In genomic region chr16:85645021-85645589, GRCh38 we compare ENCODE assay signal across 25 cellular contexts. TPM values are rescaled to one million over a fixed set of nuclear protein-coding genes. Genes with fewer than 3 reads are reported as not detected.
DNase-seq lines count a peak whose midpoint lies in the region; ATAC-seq and TF ChIP-seq lines count a peak whose summit lies in the region.
"Had no signal": no experiment of that assay in that cellular context is flagged by ENCODE, and none has a peak within 500 bp of the region (broad histone marks: within the 10 kb centered on the region; RNA-seq: fewer than 3 reads in every experiment).

No MANE protein-coding gene starts in this region.

- H3K27me3 ChIP-seq in esophagus (ENCODE audit: control insufficient read depth in 1 of 2, insufficient read depth in 2 of 2, low read length in 2 of 2) (no peaks in the 10 kb centered on the region), transverse colon (no peaks in the 10 kb centered on the region)
- H3K27me3 ChIP-seq: body of pancreas, gastrocnemius medialis had no signal

- 51 to 55% methylated on average over 17 to 19 of the region's 19 CpGs for WGBS in esophagus, 2 donors
- WGBS in transverse colon (ENCODE audit: low coverage in 1 of 2), 2 donors: 64% methylated on average over 19 of the region's 19 CpGs; no CpG with 5 or more reads in 1 of the 2 donors

- no peaks in the 10 kb centered on the region for H3K27me3 Mint-ChIP-seq in activated naive CD8-positive, alpha-beta T cell treated with anti-CD3 and anti-CD28 coated beads for 36 hours
- H3K27me3 Mint-ChIP-seq in activated naive CD8-positive, alpha-beta T cell treated with anti-CD3 and anti-CD28 coated beads, Interleukin-2, amount 50 U/mL, for 24 hours: no peaks in the 10 kb centered on the region
- H3K27me3 Mint-ChIP-seq: activated CD4-positive, alpha-beta T cell treated with anti-CD3 and anti-CD28 coated beads, Interleukin-2, amount 10 ng/mL, durations not matched to agents 7 days and 5 days; activated naive CD8-positive, alpha-beta T cell treated with anti-CD3 and anti-CD28 coated beads, Interleukin-2, amount 10 ng/mL, durations not matched to agents 7 days and 5 days had no signal

- no peaks in the 10 kb centered on the region for H3K9me3 ChIP-seq in esophagus (ENCODE audit: control insufficient read depth in 2 of 2, insufficient read depth in 1 of 2, low read depth in 1 of 2, low read length in 1 of 2)
- H3K9me3 ChIP-seq in transverse colon: no peaks in the 10 kb centered on the region
- H3K9me3 ChIP-seq: body of pancreas, gastrocnemius medialis had no signal

- H3K4me1 Mint-ChIP-seq in activated naive CD8-positive, alpha-beta T cell treated with anti-CD3 and anti-CD28 coated beads for 36 hours: peaks cover 16% of the 10 kb centered on the region
- peaks cover 12% of the 10 kb centered on the region for H3K4me1 Mint-ChIP-seq in activated naive CD8-positive, alpha-beta T cell treated with anti-CD3 and anti-CD28 coated beads, Interleukin-2, amount 50 U/mL, for 24 hours

- peak overlapping the region; percentile 56 for H3K27ac Mint-ChIP-seq in activated naive CD8-positive, alpha-beta T cell treated with anti-CD3 and anti-CD28 coated beads for 36 hours
- no peak overlapping the region for H3K27ac Mint-ChIP-seq in activated naive CD8-positive, alpha-beta T cell treated with anti-CD3 and anti-CD28 coated beads, Interleukin-2, amount 50 U/mL, for 24 hours
- H3K27ac Mint-ChIP-seq: activated CD4-positive, alpha-beta T cell treated with anti-CD3 and anti-CD28 coated beads, Interleukin-2, amount 10 ng/mL, durations not matched to agents 7 days and 5 days; activated naive CD8-positive, alpha-beta T cell treated with anti-CD3 and anti-CD28 coated beads, Interleukin-2, amount 10 ng/mL, durations not matched to agents 7 days and 5 days; activated T-helper 2 cell treated with anti-CD3 and anti-CD28 coated beads, Interferon-gamma antibody, Interleukin-2, Interleukin-4, amounts not matched to agents 10 μg/mL and 5 μg/mL and 100 μg/mL, durations not matched to agents 14 hours and 24 hours and 36 hours had no signal

- in situ Hi-C loops in transverse colon (cut with MboI; ENCODE audit: low pct_ligation_motif_present in 1 of 4, low pct_unique_long_range_greater_than_20kb in 1 of 4, low sequenced_read_pairs in 3 of 4): no loop called here

- no peak for DNase-seq in activated naive CD8-positive, alpha-beta T cell treated with anti-CD3 and anti-CD28 coated beads for 36 hours
- no peak for DNase-seq in activated naive CD8-positive, alpha-beta T cell treated with anti-CD3 and anti-CD28 coated beads, Interleukin-2, amount 50 U/mL, for 24 hours
- DNase-seq in SW480 (ENCODE audit: low spot score) (peak; percentile 94), transverse colon (peak; percentile 54), erythroblast (lab: John Stamatoyannopoulos, UW) (no peak)
- DNase-seq: activated CD4-positive, alpha-beta T cell treated with anti-CD3 and anti-CD28 coated beads, Interleukin-2, amount 10 ng/mL, durations not matched to agents 7 days and 5 days; activated CD8-positive, alpha-beta memory T cell treated with anti-CD3 and anti-CD28 coated beads, Interleukin-2, amount 50 U/mL, for 4 hours; activated naive CD8-positive, alpha-beta T cell treated with anti-CD3 and anti-CD28 coated beads, Interleukin-2, amount 10 ng/mL, durations not matched to agents 7 days and 5 days; body of pancreas; cortex of kidney; DMS153; gastrocnemius medialis; Kasumi-1; kidney; NCI-H1105; NCI-H2107; NCI-H510A; NK-92 treated with Interleukin-12 subunit alpha and Interleukin-12 subunit beta, amount 100 ng/mL, for 24 hours; stimulated activated CD8-positive, alpha-beta memory T cell treated with anti-CD3 and anti-CD28 coated beads, Interleukin-4, amount 100 ng/mL, for 48 hours; substantia nigra had no signal

- H3K27ac ChIP-seq in esophagus (ENCODE audit: low read depth in 2 of 2, low read length in 1 of 2): peak overlapping the region; percentile 39 to 82
- H3K27ac ChIP-seq in transverse colon: peak overlapping the region; percentile 1 to 69 (median 32)
- H3K27ac ChIP-seq: body of pancreas, gastrocnemius medialis had no signal

- TF ChIP-seq EP300 in transverse colon (IDR thresholded peaks at IDR 0.05; ENCODE audit: low read depth): no peak

- intact Hi-C loops in transverse colon (cut with DNase I; ENCODE audit: low total_unique reads): no loop called here

- H3K4me1 ChIP-seq in esophagus (ENCODE audit: control insufficient read depth in 2 of 2, insufficient read depth in 2 of 2, low read length in 1 of 2) (peaks cover 14 to 46% of the 10 kb centered on the region in 2 donors), transverse colon (peaks cover 11 to 52% (median 47%) of the 10 kb centered on the region in 4 donors)

- no peak for TF ChIP-seq POLR2A in transverse colon (IDR thresholded peaks at IDR 0.05)
- no peak for TF ChIP-seq POLR2A in erythroblast (IDR thresholded peaks at IDR 0.05; ENCODE audit: low read length)

- no peak for ATAC-seq in activated naive CD8-positive, alpha-beta T cell treated with anti-CD3 and anti-CD28 coated beads, Interleukin-2, amount 50 U/mL, for 24 hours
- ATAC-seq in HG03469 (IDR thresholded peaks at IDR 0.05; ENCODE audit: unreplicated experiment) (no peak), GM21367 (IDR thresholded peaks at IDR 0.05; ENCODE audit: unreplicated experiment) (no peak)
- ATAC-seq: body of pancreas, gastrocnemius medialis had no signal

- H3K36me3 Mint-ChIP-seq in activated naive CD8-positive, alpha-beta T cell treated with anti-CD3 and anti-CD28 coated beads for 36 hours: no peaks in the 10 kb centered on the region
- H3K36me3 Mint-ChIP-seq in activated naive CD8-positive, alpha-beta T cell treated with anti-CD3 and anti-CD28 coated beads, Interleukin-2, amount 50 U/mL, for 24 hours (ENCODE audit: low read depth): peaks cover 3% of the 10 kb centered on the region
- H3K36me3 Mint-ChIP-seq: activated naive CD8-positive, alpha-beta T cell treated with anti-CD3 and anti-CD28 coated beads, Interleukin-2, amount 10 ng/mL, durations not matched to agents 7 days and 5 days had no signal

- H3K4me3 Mint-ChIP-seq in activated naive CD8-positive, alpha-beta T cell treated with anti-CD3 and anti-CD28 coated beads for 36 hours: no peak overlapping the region
- no peak overlapping the region for H3K4me3 Mint-ChIP-seq in activated naive CD8-positive, alpha-beta T cell treated with anti-CD3 and anti-CD28 coated beads, Interleukin-2, amount 50 U/mL, for 24 hours
- H3K4me3 Mint-ChIP-seq: activated CD4-positive, alpha-beta T cell treated with anti-CD3 and anti-CD28 coated beads, Interleukin-2, amount 10 ng/mL, durations not matched to agents 7 days and 5 days; activated naive CD8-positive, alpha-beta T cell treated with anti-CD3 and anti-CD28 coated beads, Interleukin-2, amount 10 ng/mL, durations not matched to agents 7 days and 5 days; CD14-positive monocyte had no signal

- H3K4me3 ChIP-seq in esophagus (ENCODE audit: low read depth in 1 of 2, low read length in 2 of 2) (no peak overlapping the region), transverse colon (no peak overlapping the region)
- H3K4me3 ChIP-seq: body of pancreas, gastrocnemius medialis had no signal

- TF ChIP-seq CTCF in transverse colon (IDR thresholded peaks at IDR 0.05): no peak

- H3K36me3 ChIP-seq in esophagus (ENCODE audit: control insufficient read depth in 2 of 2, insufficient read depth in 2 of 2, low read length in 1 of 2) (peaks cover 0 to 26% of the 10 kb centered on the region in 2 donors), transverse colon (peaks cover 0 to 2% (median 0%) of the 10 kb centered on the region in 4 donors)

- no peaks in the 10 kb centered on the region for H3K9me3 Mint-ChIP-seq in activated naive CD8-positive, alpha-beta T cell treated with anti-CD3 and anti-CD28 coated beads for 36 hours
- no peaks in the 10 kb centered on the region for H3K9me3 Mint-ChIP-seq in activated naive CD8-positive, alpha-beta T cell treated with anti-CD3 and anti-CD28 coated beads, Interleukin-2, amount 50 U/mL, for 24 hours
- H3K9me3 Mint-ChIP-seq: activated CD4-positive, alpha-beta T cell treated with anti-CD3 and anti-CD28 coated beads, Interleukin-2, amount 10 ng/mL, durations not matched to agents 7 days and 5 days; activated naive CD8-positive, alpha-beta T cell treated with anti-CD3 and anti-CD28 coated beads, Interleukin-2, amount 10 ng/mL, durations not matched to agents 7 days and 5 days; activated T-helper 2 cell treated with anti-CD3 and anti-CD28 coated beads, Interferon-gamma antibody, Interleukin-2, Interleukin-4, amounts not matched to agents 10 μg/mL and 5 μg/mL and 100 μg/mL, durations not matched to agents 14 hours and 24 hours and 36 hours had no signal

RNA-seq across cellular contexts. Expression of gene GSE1, which starts 32.0 kb away (rescaled TPM):
- total RNA-seq in activated naive CD8-positive, alpha-beta T cell treated with anti-CD3 and anti-CD28 coated beads for 36 hours: 10 to 100 TPM; 25.1 to 27.6 TPM
- 10 to 100 TPM in 1 of 2 donors, 1 to 10 TPM in 1; 8.9 to 19.6 TPM for polyA plus RNA-seq in esophagus
- 100 to 1,000 TPM; 100 to 139 (median 120) TPM for total RNA-seq in transverse colon

RNA-seq across cellular contexts. Expression of gene GINS2, which starts 43.6 kb away (rescaled TPM):
- 10 to 100 TPM; 71.5 to 74.1 TPM for total RNA-seq in activated naive CD8-positive, alpha-beta T cell treated with anti-CD3 and anti-CD28 coated beads for 36 hours
- polyA plus RNA-seq in esophagus: 1 to 10 TPM; 3.2 to 6.6 TPM
- total RNA-seq in transverse colon: 1 to 10 TPM in 2 of 4 donors, under 1 TPM in 1, not detected in 1; 1.00 to 4.4 (median 1.2) TPM

Comparison
In these comparisons a context has a peak if more than half of its experiments do, and no peak if none do; other contexts are left out.
1. DNase-seq: peak in SW480 (single experiment) and transverse colon (single experiment); none in activated naive CD8-positive, alpha-beta T cell treated with anti-CD3 and anti-CD28 coated beads for 36 hours (single experiment), activated naive CD8-positive, alpha-beta T cell treated with anti-CD3 and anti-CD28 coated beads, Interleukin-2, amount 50 U/mL, for 24 hours (single experiment) and erythroblast (0 of 2).
2. RNA of gene GINS2, which starts 43.6 kb away (total RNA-seq): 71.5 to 74.1 TPM in activated naive CD8-positive, alpha-beta T cell treated with anti-CD3 and anti-CD28 coated beads for 36 hours; 1.00 to 4.4 TPM in transverse colon; every median in the first group is over 10 times any median in the second.